In genomic region chr10:96513686-96514551, GRCh38 we compare ENCODE assay signal across 8 cellular contexts. TPM values are rescaled to one million over a fixed set of nuclear protein-coding genes. Genes with fewer than 3 reads are reported as not detected.
DNase-seq lines count a peak whose midpoint lies in the region; ATAC-seq and TF ChIP-seq lines count a peak whose summit lies in the region.

TSS of gene TLL2 (minus strand) at chr10:96513926. CDS start at chr10:96513685, 241 bp downstream.

- no peak within 1 kb of the TSS for H3K27ac ChIP-seq in endodermal cell (ENCODE audit: low read depth, low read length)

- H3K36me3 ChIP-seq in endodermal cell (ENCODE audit: control insufficient read depth, insufficient read depth, low read length): peaks cover 8% of the 10 kb centered on the region

- peaks cover 20% of the 10 kb centered on the region for H3K27me3 ChIP-seq in endodermal cell (ENCODE audit: control insufficient read depth, insufficient read depth, low read length, poor library complexity, severe bottlenecking)

- 2 to 5% methylated on average over 13 to 69 of the region's 69 CpGs for WGBS in endodermal cell (ENCODE audit: insufficient coverage in 1 of 2, insufficient read length in 1 of 2), 2 experiments

- peak within 1 kb of the TSS; percentile 78 for H3K4me3 ChIP-seq in endodermal cell (ENCODE audit: low read length)

- H3K4me1 Mint-ChIP-seq in endodermal cell: peaks cover 10% of the 10 kb centered on the region

- no peak within 1 kb of the TSS for H3K27ac Mint-ChIP-seq in endodermal cell

- in situ Hi-C loops in Caki2 (cut with HindIII; ENCODE audit: low pct_unique_long_range_greater_than_20kb, low sequenced_read_pairs): no loop called here

- H3K4me3 Mint-ChIP-seq in endodermal cell: peak within 1 kb of the TSS; percentile 56

- ATAC-seq in GM19463 (IDR thresholded peaks at IDR 0.05; ENCODE audit: unreplicated experiment): peak; percentile 75

- no peaks in the 10 kb centered on the region for H3K4me1 ChIP-seq in endodermal cell (ENCODE audit: control insufficient read depth, insufficient read depth, low read length)

- H3K36me3 Mint-ChIP-seq in endodermal cell (ENCODE audit: low read depth): no peaks in the 10 kb centered on the region

- H3K27me3 Mint-ChIP-seq in endodermal cell (ENCODE audit: insufficient read depth): peaks cover 42% of the 10 kb centered on the region

- H3K9me3 Mint-ChIP-seq in endodermal cell: no peaks in the 10 kb centered on the region

- peak; percentile 79 for TF ChIP-seq CTCF in endodermal cell (conservative IDR thresholded peaks at IDR 0.05)

- DNase-seq in Caki2 (ENCODE audit: low read depth): peak; percentile 95
- peak; percentile 97 for DNase-seq in HK-2 (ENCODE audit: unreplicated experiment)
- peak; percentile 35 for DNase-seq in NCI-H82 treated with DMSO at 0.1 percent for 48 hours (lab: John Stamatoyannopoulos, UW; ENCODE audit: unreplicated experiment)
- peak; percentile 80 for DNase-seq in activated CD8-positive, alpha-beta memory T cell treated with anti-CD3 and anti-CD28 coated beads for 24 hours
- DNase-seq in endodermal cell: peak; percentile 98
- peak; percentile 95 for DNase-seq in mesenteric fat pad (ENCODE audit: low spot score)
- DNase-seq in stimulated activated CD8-positive, alpha-beta memory T cell treated with anti-CD3 and anti-CD28 coated beads, Interleukin-4, amount 100 ng/mL, for 24 hours (ENCODE audit: low read depth): peak; percentile 51

- no peaks in the 10 kb centered on the region for H3K9me3 ChIP-seq in endodermal cell (ENCODE audit: control insufficient read depth, low read length)

- no peak within 1 kb of the TSS for H3K9ac ChIP-seq in endodermal cell (ENCODE audit: extremely low read depth, low read length, poor library complexity, severe bottlenecking)

RNA-seq across cellular contexts. Expression of gene TLL2, which starts in this region (rescaled TPM):
- total RNA-seq in Caki2 (2014; rRNA removed; shearing (Covaris generic); ENCODE audit: low replicate concordance): 1.3 and 3.8 TPM in 2 replicates
- under 1 TPM; 0.11 to 0.18 TPM for total RNA-seq in endodermal cell
- 0.43 TPM for polyA plus RNA-seq in endodermal cell (2013, experiment 1 of 2)
- 0.33 TPM for polyA plus RNA-seq in endodermal cell (2013, experiment 2 of 2)
- total RNA-seq in mesenteric fat pad: not detected

Comparison
In these comparisons a context has a peak if more than half of its experiments do, and no peak if none do; other contexts are left out.
1. Peak in DNase-seq and H3K4me3 ChIP-seq in endodermal cell; RNA of the gene not detected or under 1 TPM.
2. Peak in DNase-seq in mesenteric fat pad; RNA of the gene not detected or under 1 TPM.
3. DNase-seq: peak in every context shown above with its lines; median percentile 98 in endodermal cell; 97 in HK-2; 95 in Caki2; 95 in mesenteric fat pad; 80 in activated CD8-positive, alpha-beta memory T cell treated with anti-CD3 and anti-CD28 coated beads for 24 hours; 51 in stimulated activated CD8-positive, alpha-beta memory T cell treated with anti-CD3 and anti-CD28 coated beads, Interleukin-4, amount 100 ng/mL, for 24 hours; 35 in NCI-H82 treated with DMSO at 0.1 percent for 48 hours.